In genomic region chr9:83649080-83649479, GRCh38 we compare ENCODE assay signal across 8 cellular contexts. TPM values are rescaled to one million over a fixed set of nuclear protein-coding genes. Genes with fewer than 3 reads are reported as not detected.
DNase-seq lines count a peak whose midpoint lies in the region; ATAC-seq lines count a peak whose summit lies in the region.

No MANE protein-coding gene starts in this region.

- ATAC-seq in HG03520 (IDR thresholded peaks at IDR 0.05; ENCODE audit: unreplicated experiment), result peak; percentile 59
- ATAC-seq in aorta (ENCODE audit: low FRiP score), result peak; percentile 72

- H3K27me3 ChIP-seq in aorta (ENCODE audit: control insufficient read depth in 1 of 2, insufficient read depth in 2 of 2, low read length in 1 of 2), result no peaks in the 10 kb centered on the region

- intact Hi-C loops in posterior vena cava (cut with DNase I) (no loop called here), aorta (cut with DNase I) (no loop called here)

- no peaks in the 10 kb centered on the region for H3K4me1 ChIP-seq in aorta (ENCODE audit: control insufficient read depth in 1 of 2, insufficient read depth in 2 of 2, low read length in 2 of 2)

- 54 to 66% methylated on average over 7 to 8 of the region's 8 CpGs for WGBS in aorta, 2 donors

- peak; percentile 42 for DNase-seq in NCI-H345 (lab: John Stamatoyannopoulos, UW)
- no peak for DNase-seq in NCI-H345 treated with DMSO at 0.1 percent for 48 hours (lab: John Stamatoyannopoulos, UW; ENCODE audit: unreplicated experiment)
- DNase-seq in SHP77 treated with DMSO at 0.1 percent for 48 hours (lab: John Stamatoyannopoulos, UW), result peak; percentile 1
- peak; percentile 78 for DNase-seq in activated gamma-delta T cell treated with Interleukin-2 at 50 U/mL for 16 hours
- DNase-seq in glomerular visceral epithelial cell (ENCODE audit: extremely low spot score), result peak; percentile 66
- DNase-seq in posterior vena cava (ENCODE audit: low spot score), result peak; percentile 86
- DNase-seq in aorta, result peak; percentile 68 to 86

- no peaks in the 10 kb centered on the region for H3K9me3 ChIP-seq in aorta (ENCODE audit: control insufficient read depth, low read length)

- H3K4me3 ChIP-seq in aorta (ENCODE audit: low read length in 2 of 2), result no peak overlapping the region

- H3K36me3 ChIP-seq in aorta (ENCODE audit: control insufficient read depth in 1 of 2, insufficient read depth in 2 of 2, low read length in 1 of 2), result peaks cover 1 to 5% of the 10 kb centered on the region in 2 donors

- H3K27ac ChIP-seq in aorta (ENCODE audit: low read depth in 1 of 2, low read length in 2 of 2), result no peak overlapping the region

RNA-seq across cellular contexts. Expression of gene IDNK, which starts 26.1 kb away (rescaled TPM):
- total RNA-seq in posterior vena cava, result 1 to 10 TPM; 4.0 to 5.2 TPM
- 1 to 10 TPM; 1.7 to 6.3 TPM for total RNA-seq in aorta
- 10 to 100 TPM in 1 of 2 donors, 1 to 10 TPM in 1; 8.3 to 21.8 TPM for polyA plus RNA-seq in aorta

RNA-seq across cellular contexts. Expression of gene UBQLN1, which starts 58.7 kb away (rescaled TPM):
- total RNA-seq in posterior vena cava (100 to 1,000 TPM in 1 of 2 donors, 10 to 100 TPM in 1; 75.6 to 101 TPM), aorta (10 to 100 TPM; 80.0 to 93.1 TPM)
- 10 to 100 TPM; 31.4 to 37.4 TPM for polyA plus RNA-seq in aorta
